ENCODE assay signal across 26 cellular contexts in the genomic region with DNA sequence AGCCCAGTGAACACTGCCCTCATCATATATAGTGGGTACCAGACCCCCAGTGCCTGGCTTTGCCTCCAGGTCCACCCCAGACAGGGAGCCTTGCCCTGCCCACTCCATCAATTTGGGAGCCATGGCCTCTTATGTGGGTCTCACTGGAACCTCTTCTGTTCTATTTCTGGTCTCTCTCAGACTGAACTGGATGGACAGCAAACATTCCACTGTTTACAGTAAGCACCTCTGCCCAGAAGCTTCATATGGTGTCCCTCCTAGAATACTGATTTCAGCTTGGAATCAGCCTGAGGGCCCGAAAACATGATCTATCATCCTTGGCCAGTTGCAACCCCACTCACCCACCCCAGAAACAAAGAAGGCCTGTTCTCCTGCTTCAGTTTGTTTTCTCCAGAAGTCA.
"Had no signal": no experiment of that assay in that cellular context is flagged by ENCODE, and none has a peak within 500 bp of the region (broad histone marks: within the 10 kb centered on the region; RNA-seq: fewer than 3 reads in every experiment).

No MANE protein-coding gene starts in this region.

- DNase-seq: activated CD4-positive, alpha-beta memory T cell treated with anti-CD3 and anti-CD28 coated beads, Interleukin-2, amount 10 ng/mL, durations not matched to agents 7 days and 5 days; activated CD4-positive, alpha-beta T cell treated with anti-CD3 and anti-CD28 coated beads for 1 hour; activated CD4-positive, alpha-beta T cell treated with anti-CD3 and anti-CD28 coated beads for 4 hours; activated CD4-positive, alpha-beta T cell treated with anti-CD3 and anti-CD28 coated beads, Interleukin-2, amount 10 ng/mL, durations not matched to agents 7 days and 5 days; activated CD4-positive, alpha-beta T cell treated with anti-CD3 and anti-CD28 coated beads, Interleukin-2, amount 50 U/mL, for 4 hours; activated effector memory CD4-positive, alpha-beta T cell treated with anti-CD3 and anti-CD28 coated beads, Interleukin-2, amount 50 U/mL, for 16 hours; activated naive CD4-positive, alpha-beta T cell treated with anti-CD3 and anti-CD28 coated beads for 36 hours; activated naive CD8-positive, alpha-beta T cell treated with anti-CD3 and anti-CD28 coated beads for 36 hours; activated naive CD8-positive, alpha-beta T cell treated with anti-CD3 and anti-CD28 coated beads, Interleukin-2, amount 50 U/mL, for 24 hours; activated T-cell treated with anti-CD3 and anti-CD28 coated beads, Interleukin-2, amount 50 U/mL, for 1 hour; amygdala; aorta; body of pancreas; central memory CD4-positive, alpha-beta T cell; cerebellar nuclear complex; colonic mucosa; effector CD8-positive, alpha-beta T cell; esophagus squamous epithelium; foreskin melanocyte; SW 1271; T-cell; T-helper 9 cell had no signal

- H3K27ac ChIP-seq: adrenal gland, body of pancreas, colonic mucosa, epithelial cell of prostate, esophagus squamous epithelium, gastroesophageal sphincter had no signal

- H3K36me3 ChIP-seq: adrenal gland, colonic mucosa, esophagus squamous epithelium, gastroesophageal sphincter had no signal

- H3K4me3 ChIP-seq: adrenal gland, body of pancreas, colonic mucosa, esophagus squamous epithelium, gastroesophageal sphincter had no signal

- H3K9me3 ChIP-seq: adrenal gland, body of pancreas, colonic mucosa, esophagus squamous epithelium, gastroesophageal sphincter had no signal

- ATAC-seq: activated naive CD8-positive, alpha-beta T cell treated with anti-CD3 and anti-CD28 coated beads, Interleukin-2, amount 50 U/mL, for 24 hours; body of pancreas; gastroesophageal sphincter; T-cell; WTC11 had no signal
